8 cellular contexts compared by ENCODE assay signal in genomic region chr21:32661026-32661782, GRCh38. TPM values are rescaled to one million over a fixed set of nuclear protein-coding genes. Genes with fewer than 3 reads are reported as not detected.
DNase-seq lines count a peak whose midpoint lies in the region; TF ChIP-seq lines count a peak whose summit lies in the region.
"Not testable (repeated sequence)": the region's sequence is repeated elsewhere in the genome, so short reads cannot be mapped to it uniquely, and the experiment has no call there.

No MANE protein-coding gene starts in this region.

- peaks cover 38% of the 10 kb centered on the region for H3K36me3 Mint-ChIP-seq in type B pancreatic cell

- peak; percentile 2; the same call in 1 of the 2 replicates for TF ChIP-seq CTCF in C4-2B (conservative IDR thresholded peaks at IDR 0.05)
- peak; percentile 13; the same call in 1 of the 2 replicates for TF ChIP-seq CTCF in VCaP (conservative IDR thresholded peaks at IDR 0.05)
- not testable (repeated sequence) for TF ChIP-seq CTCF in type B pancreatic cell (conservative IDR thresholded peaks at IDR 0.05)

- H3K27ac Mint-ChIP-seq in type B pancreatic cell = peak overlapping the region; percentile 56

- H3K27me3 Mint-ChIP-seq in type B pancreatic cell = not testable (repeated sequence)

- H3K4me3 Mint-ChIP-seq in type B pancreatic cell = not testable (repeated sequence)

- peak overlapping the region; percentile 54 for H3K27ac ChIP-seq in C4-2B
- peak overlapping the region; percentile 60 for H3K27ac ChIP-seq in VCaP

- H3K9me3 Mint-ChIP-seq in type B pancreatic cell = not testable (repeated sequence)

- DNase-seq in DMS79 treated with DMSO at 0.1 percent for 48 hours (lab: John Stamatoyannopoulos, UW) (peak; percentile 92), NCI-H2029 (lab: John Stamatoyannopoulos, UW) (peak; percentile 7), NCI-H510A (lab: John Stamatoyannopoulos, UW) (peak; percentile 71), kidney tubule cell (ENCODE audit: low spot score) (peak; percentile 5), putamen (ENCODE audit: low spot score) (peak; percentile 6)
- not testable (repeated sequence) for DNase-seq in type B pancreatic cell (ENCODE audit: extremely low spot score, unreplicated experiment)

- not testable (repeated sequence) for H3K4me1 Mint-ChIP-seq in type B pancreatic cell (ENCODE audit: unreplicated experiment)

RNA-seq across cellular contexts. Expression of gene CFAP298, which starts 49.0 kb away (rescaled TPM):
- 41.1 and 43.8 TPM in 2 replicates for total RNA-seq in type B pancreatic cell (ENCODE audit: low replicate concordance)
